Comparison of ENCODE assay signal across 1 cellular context in the genomic region with DNA sequence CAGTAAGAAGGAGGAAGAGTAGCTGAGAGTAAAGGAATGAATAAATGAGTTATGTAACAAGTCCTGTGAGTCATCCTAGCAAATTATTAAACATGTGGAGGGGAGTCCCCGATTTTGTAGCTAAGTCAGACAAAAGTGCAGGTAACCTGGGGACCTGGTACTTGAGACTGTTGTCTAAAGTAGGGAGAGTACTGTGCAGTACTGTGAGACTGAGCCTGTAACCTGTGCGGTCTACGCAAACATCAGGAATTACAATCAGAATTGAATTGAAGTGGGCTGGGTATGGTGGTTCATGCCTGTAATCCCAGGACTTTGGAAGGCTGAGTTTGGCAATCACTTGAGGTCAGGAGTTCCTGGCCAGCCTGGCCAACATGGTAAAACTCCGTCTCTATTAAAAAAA.
A peak's percentile ranks its signal among the peaks of the same experiment; 100 is the strongest.
TF ChIP-seq lines count a peak whose summit lies in the region.

No MANE protein-coding gene starts in this region.

TF ChIP-seq in HepG2, 621 proteins besides CTCF, POLR2A, EP300 and RAD21 (continues in another document):
- TF ChIP-seq HMG20A (CRISPR knock-in tag; IDR thresholded peaks at IDR 0.05; ENCODE audit: borderline replicate concordance) (no peak), ZNF589 (CRISPR knock-in tag; conservative IDR thresholded peaks at IDR 0.05) (no peak), ZKSCAN8 (CRISPR knock-in tag; IDR thresholded peaks at IDR 0.05; ENCODE audit: borderline replicate concordance) (no peak), ZNF605 (CRISPR knock-in tag; IDR thresholded peaks at IDR 0.05) (0 out of 2 replicates have a peak, but pooled peaks have one; percentile 24), TCF7 (IDR thresholded peaks at IDR 0.05; ENCODE audit: low read depth) (no peak), RXRB (CRISPR knock-in tag; IDR thresholded peaks at IDR 0.05; ENCODE audit: borderline replicate concordance) (no peak), ZNF350 (CRISPR knock-in tag; IDR thresholded peaks at IDR 0.05; ENCODE audit: borderline replicate concordance, low read depth) (no peak), E2F1 (CRISPR knock-in tag; IDR thresholded peaks at IDR 0.05) (no peak), PAF1 (CRISPR knock-in tag; IDR thresholded peaks at IDR 0.05) (no peak), CSRNP1 (CRISPR knock-in tag; IDR thresholded peaks at IDR 0.05) (no peak), SAFB2 (CRISPR knock-in tag; IDR thresholded peaks at IDR 0.05; ENCODE audit: borderline replicate concordance, low read depth) (no peak), SRY (CRISPR knock-in tag; IDR thresholded peaks at IDR 0.05) (no peak), NCOR1 (IDR thresholded peaks at IDR 0.05; ENCODE audit: borderline replicate concordance, low read length) (0 out of 2 replicates have a peak, but pooled peaks have one; percentile 22), HNF4A (CRISPR knock-in tag; IDR thresholded peaks at IDR 0.05) (peak; percentile 62), ERF (CRISPR knock-in tag; IDR thresholded peaks at IDR 0.05) (no peak), ZNF17 (CRISPR knock-in tag; IDR thresholded peaks at IDR 0.05) (no peak), ARID5B (CRISPR knock-in tag; IDR thresholded peaks at IDR 0.05) (peak; percentile 43; the same call in 1 of the 2 replicates), ZC3H4 (CRISPR knock-in tag; IDR thresholded peaks at IDR 0.05; ENCODE audit: borderline replicate concordance) (no peak), POLR2G (IDR thresholded peaks at IDR 0.05; ENCODE audit: low read depth, low read length) (no peak), ZNF318 (CRISPR knock-in tag; IDR thresholded peaks at IDR 0.05) (no peak), STAG1 (CRISPR knock-in tag; IDR thresholded peaks at IDR 0.05) (no peak), FLYWCH1 (CRISPR knock-in tag; IDR thresholded peaks at IDR 0.05) (no peak), SAP130 (CRISPR knock-in tag; IDR thresholded peaks at IDR 0.05; ENCODE audit: low read depth) (peak; percentile 28; the same call in 1 of the 2 replicates)
- TF ChIP-seq, protein P1, sequence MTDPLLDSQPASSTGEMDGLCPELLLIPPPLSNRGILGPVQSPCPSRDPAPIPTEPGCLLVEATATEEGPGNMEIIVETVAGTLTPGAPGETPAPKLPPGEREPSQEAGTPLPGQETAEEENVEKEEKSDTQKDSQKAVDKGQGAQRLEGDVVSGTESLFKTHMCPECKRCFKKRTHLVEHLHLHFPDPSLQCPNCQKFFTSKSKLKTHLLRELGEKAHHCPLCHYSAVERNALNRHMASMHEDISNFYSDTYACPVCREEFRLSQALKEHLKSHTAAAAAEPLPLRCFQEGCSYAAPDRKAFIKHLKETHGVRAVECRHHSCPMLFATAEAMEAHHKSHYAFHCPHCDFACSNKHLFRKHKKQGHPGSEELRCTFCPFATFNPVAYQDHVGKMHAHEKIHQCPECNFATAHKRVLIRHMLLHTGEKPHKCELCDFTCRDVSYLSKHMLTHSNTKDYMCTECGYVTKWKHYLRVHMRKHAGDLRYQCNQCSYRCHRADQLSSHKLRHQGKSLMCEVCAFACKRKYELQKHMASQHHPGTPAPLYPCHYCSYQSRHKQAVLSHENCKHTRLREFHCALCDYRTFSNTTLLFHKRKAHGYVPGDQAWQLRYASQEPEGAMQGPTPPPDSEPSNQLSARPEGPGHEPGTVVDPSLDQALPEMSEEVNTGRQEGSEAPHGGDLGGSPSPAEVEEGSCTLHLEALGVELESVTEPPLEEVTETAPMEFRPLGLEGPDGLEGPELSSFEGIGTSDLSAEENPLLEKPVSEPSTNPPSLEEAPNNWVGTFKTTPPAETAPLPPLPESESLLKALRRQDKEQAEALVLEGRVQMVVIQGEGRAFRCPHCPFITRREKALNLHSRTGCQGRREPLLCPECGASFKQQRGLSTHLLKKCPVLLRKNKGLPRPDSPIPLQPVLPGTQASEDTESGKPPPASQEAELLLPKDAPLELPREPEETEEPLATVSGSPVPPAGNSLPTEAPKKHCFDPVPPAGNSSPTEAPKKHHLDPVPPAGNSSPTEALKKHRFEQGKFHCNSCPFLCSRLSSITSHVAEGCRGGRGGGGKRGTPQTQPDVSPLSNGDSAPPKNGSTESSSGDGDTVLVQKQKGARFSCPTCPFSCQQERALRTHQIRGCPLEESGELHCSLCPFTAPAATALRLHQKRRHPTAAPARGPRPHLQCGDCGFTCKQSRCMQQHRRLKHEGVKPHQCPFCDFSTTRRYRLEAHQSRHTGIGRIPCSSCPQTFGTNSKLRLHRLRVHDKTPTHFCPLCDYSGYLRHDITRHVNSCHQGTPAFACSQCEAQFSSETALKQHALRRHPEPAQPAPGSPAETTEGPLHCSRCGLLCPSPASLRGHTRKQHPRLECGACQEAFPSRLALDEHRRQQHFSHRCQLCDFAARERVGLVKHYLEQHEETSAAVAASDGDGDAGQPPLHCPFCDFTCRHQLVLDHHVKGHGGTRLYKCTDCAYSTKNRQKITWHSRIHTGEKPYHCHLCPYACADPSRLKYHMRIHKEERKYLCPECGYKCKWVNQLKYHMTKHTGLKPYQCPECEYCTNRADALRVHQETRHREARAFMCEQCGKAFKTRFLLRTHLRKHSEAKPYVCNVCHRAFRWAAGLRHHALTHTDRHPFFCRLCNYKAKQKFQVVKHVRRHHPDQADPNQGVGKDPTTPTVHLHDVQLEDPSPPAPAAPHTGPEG (CRISPR knock-in tag; IDR thresholded peaks at IDR 0.05): no peak
- TF ChIP-seq, protein P2, sequence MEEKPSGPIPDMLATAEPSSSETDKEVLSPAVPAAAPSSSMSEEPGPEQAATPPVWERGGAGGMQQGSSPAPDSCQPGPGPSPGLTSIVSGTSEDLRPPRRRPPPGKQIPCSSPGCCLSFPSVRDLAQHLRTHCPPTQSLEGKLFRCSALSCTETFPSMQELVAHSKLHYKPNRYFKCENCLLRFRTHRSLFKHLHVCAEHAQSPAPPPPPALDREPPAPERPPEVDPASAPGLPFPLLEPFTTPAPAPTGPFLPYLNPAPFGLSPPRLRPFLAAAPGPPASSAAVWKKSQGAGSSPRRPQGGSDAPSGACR (CRISPR knock-in tag; IDR thresholded peaks at IDR 0.05): 0 out of 2 replicates have a peak, but pooled peaks have one; percentile 44
- TF ChIP-seq, protein P3, sequence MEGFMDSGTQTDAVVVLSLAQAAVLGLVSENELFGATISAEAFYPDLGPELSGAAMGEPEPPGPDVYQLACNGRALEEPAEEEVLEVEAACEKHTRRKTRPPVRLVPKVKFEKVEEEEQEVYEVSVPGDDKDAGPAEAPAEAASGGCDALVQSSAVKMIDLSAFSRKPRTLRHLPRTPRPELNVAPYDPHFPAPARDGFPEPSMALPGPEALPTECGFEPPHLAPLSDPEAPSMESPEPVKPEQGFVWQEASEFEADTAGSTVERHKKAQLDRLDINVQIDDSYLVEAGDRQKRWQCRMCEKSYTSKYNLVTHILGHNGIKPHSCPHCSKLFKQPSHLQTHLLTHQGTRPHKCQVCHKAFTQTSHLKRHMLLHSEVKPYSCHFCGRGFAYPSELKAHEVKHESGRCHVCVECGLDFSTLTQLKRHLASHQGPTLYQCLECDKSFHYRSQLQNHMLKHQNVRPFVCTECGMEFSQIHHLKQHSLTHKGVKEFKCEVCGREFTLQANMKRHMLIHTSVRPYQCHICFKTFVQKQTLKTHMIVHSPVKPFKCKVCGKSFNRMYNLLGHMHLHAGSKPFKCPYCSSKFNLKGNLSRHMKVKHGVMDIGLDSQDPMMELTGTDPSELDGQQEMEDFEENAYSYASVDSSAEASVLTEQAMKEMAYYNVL (CRISPR knock-in tag; IDR thresholded peaks at IDR 0.05; ENCODE audit: borderline replicate concordance): peak; percentile 77; the same call in 1 of the 2 replicates
